Comparison of ENCODE assay signal across 1 cellular context in the genomic region with DNA sequence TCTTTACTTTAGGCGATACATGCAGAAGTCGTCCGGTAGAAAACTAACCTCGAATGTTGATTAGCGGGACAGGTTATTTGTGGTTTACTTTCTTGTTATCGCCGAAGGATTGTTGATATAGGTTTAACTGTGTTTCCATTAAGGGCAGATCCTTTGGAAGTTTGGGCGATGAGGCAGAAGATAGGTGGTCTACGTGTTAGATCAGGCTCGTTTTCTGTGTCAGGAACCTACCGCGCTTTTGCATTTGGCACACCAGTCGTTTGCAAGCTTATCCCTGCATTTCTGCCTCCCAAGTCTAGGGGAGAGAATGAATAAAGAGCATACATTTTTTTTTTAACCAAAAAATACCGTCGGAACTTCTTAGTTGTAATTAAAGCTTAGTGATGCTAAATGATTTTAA.
TF ChIP-seq lines count a peak whose summit lies in the region.

No MANE protein-coding gene starts in this region.

TF ChIP-seq in GM23338, 12 proteins besides CTCF, POLR2A, EP300 and RAD21 (continued from another document):
- TF ChIP-seq, protein P1, sequence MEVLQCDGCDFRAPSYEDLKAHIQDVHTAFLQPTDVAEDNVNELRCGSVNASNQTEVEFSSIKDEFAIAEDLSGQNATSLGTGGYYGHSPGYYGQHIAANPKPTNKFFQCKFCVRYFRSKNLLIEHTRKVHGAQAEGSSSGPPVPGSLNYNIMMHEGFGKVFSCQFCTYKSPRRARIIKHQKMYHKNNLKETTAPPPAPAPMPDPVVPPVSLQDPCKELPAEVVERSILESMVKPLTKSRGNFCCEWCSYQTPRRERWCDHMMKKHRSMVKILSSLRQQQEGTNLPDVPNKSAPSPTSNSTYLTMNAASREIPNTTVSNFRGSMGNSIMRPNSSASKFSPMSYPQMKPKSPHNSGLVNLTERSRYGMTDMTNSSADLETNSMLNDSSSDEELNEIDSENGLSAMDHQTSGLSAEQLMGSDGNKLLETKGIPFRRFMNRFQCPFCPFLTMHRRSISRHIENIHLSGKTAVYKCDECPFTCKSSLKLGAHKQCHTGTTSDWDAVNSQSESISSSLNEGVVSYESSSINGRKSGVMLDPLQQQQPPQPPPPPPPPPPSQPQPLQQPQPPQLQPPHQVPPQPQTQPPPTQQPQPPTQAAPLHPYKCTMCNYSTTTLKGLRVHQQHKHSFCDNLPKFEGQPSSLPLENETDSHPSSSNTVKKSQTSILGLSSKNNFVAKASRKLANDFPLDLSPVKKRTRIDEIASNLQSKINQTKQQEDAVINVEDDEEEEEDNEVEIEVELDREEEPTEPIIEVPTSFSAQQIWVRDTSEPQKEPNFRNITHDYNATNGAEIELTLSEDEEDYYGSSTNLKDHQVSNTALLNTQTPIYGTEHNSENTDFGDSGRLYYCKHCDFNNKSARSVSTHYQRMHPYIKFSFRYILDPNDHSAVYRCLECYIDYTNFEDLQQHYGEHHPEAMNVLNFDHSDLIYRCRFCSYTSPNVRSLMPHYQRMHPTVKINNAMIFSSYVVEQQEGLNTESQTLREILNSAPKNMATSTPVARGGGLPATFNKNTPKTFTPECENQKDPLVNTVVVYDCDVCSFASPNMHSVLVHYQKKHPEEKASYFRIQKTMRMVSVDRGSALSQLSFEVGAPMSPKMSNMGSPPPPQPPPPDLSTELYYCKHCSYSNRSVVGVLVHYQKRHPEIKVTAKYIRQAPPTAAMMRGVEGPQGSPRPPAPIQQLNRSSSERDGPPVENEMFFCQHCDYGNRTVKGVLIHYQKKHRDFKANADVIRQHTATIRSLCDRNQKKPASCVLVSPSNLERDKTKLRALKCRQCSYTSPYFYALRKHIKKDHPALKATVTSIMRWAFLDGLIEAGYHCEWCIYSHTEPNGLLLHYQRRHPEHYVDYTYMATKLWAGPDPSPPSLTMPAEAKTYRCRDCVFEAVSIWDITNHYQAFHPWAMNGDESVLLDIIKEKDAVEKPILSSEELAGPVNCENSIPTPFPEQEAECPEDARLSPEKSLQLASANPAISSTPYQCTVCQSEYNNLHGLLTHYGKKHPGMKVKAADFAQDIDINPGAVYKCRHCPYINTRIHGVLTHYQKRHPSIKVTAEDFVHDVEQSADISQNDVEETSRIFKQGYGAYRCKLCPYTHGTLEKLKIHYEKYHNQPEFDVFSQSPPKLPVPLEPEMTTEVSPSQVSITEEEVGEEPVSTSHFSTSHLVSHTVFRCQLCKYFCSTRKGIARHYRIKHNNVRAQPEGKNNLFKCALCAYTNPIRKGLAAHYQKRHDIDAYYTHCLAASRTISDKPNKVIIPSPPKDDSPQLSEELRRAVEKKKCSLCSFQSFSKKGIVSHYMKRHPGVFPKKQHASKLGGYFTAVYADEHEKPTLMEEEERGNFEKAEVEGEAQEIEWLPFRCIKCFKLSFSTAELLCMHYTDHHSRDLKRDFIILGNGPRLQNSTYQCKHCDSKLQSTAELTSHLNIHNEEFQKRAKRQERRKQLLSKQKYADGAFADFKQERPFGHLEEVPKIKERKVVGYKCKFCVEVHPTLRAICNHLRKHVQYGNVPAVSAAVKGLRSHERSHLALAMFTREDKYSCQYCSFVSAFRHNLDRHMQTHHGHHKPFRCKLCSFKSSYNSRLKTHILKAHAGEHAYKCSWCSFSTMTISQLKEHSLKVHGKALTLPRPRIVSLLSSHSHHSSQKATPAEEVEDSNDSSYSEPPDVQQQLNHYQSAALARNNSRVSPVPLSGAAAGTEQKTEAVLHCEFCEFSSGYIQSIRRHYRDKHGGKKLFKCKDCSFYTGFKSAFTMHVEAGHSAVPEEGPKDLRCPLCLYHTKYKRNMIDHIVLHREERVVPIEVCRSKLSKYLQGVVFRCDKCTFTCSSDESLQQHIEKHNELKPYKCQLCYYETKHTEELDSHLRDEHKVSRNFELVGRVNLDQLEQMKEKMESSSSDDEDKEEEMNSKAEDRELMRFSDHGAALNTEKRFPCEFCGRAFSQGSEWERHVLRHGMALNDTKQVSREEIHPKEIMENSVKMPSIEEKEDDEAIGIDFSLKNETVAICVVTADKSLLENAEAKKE (CRISPR knock-in tag; IDR thresholded peaks at IDR 0.05), result no peak
- TF ChIP-seq EZH2 (IDR thresholded peaks at IDR 0.05; ENCODE audit: low read depth, unreplicated experiment), result no peak
- TF ChIP-seq NANOG (IDR thresholded peaks at IDR 0.05; ENCODE audit: borderline replicate concordance), result no peak
- TF ChIP-seq POLR2AphosphoS5 (IDR thresholded peaks at IDR 0.05; ENCODE audit: low read depth), result no peak
- TF ChIP-seq, protein P2, sequence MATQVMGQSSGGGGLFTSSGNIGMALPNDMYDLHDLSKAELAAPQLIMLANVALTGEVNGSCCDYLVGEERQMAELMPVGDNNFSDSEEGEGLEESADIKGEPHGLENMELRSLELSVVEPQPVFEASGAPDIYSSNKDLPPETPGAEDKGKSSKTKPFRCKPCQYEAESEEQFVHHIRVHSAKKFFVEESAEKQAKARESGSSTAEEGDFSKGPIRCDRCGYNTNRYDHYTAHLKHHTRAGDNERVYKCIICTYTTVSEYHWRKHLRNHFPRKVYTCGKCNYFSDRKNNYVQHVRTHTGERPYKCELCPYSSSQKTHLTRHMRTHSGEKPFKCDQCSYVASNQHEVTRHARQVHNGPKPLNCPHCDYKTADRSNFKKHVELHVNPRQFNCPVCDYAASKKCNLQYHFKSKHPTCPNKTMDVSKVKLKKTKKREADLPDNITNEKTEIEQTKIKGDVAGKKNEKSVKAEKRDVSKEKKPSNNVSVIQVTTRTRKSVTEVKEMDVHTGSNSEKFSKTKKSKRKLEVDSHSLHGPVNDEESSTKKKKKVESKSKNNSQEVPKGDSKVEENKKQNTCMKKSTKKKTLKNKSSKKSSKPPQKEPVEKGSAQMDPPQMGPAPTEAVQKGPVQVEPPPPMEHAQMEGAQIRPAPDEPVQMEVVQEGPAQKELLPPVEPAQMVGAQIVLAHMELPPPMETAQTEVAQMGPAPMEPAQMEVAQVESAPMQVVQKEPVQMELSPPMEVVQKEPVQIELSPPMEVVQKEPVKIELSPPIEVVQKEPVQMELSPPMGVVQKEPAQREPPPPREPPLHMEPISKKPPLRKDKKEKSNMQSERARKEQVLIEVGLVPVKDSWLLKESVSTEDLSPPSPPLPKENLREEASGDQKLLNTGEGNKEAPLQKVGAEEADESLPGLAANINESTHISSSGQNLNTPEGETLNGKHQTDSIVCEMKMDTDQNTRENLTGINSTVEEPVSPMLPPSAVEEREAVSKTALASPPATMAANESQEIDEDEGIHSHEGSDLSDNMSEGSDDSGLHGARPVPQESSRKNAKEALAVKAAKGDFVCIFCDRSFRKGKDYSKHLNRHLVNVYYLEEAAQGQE (IDR thresholded peaks at IDR 0.05; ENCODE audit: unreplicated experiment), result no peak
